18 cellular contexts compared by ENCODE assay signal in genomic region chr17:45260204-45260783, GRCh38. TPM values are rescaled to one million over a fixed set of nuclear protein-coding genes. Genes with fewer than 3 reads are reported as not detected.
A peak's percentile ranks its signal among the peaks of the same experiment; 100 is the strongest.
DNase-seq lines count a peak whose midpoint lies in the region; ATAC-seq, FAIRE-seq and TF ChIP-seq lines count a peak whose summit lies in the region.
"Had no signal": no experiment of that assay in that cellular context is flagged by ENCODE, and none has a peak within 500 bp of the region (broad histone marks: within the 10 kb centered on the region; RNA-seq: fewer than 3 reads in every experiment).

No MANE protein-coding gene starts in this region.

- intact Hi-C loops in left ventricle myocardium inferior (cut with micrococcal nuclease): no loop called here

- ATAC-seq in T-helper 17 cell: no peak
- no peak for ATAC-seq in GM18909 (IDR thresholded peaks at IDR 0.05; ENCODE audit: poor library complexity, unreplicated experiment)

- H3K27me3 ChIP-seq in left ventricle myocardium inferior (ENCODE audit: low read depth) (no peaks in the 10 kb centered on the region), skeletal muscle tissue (ENCODE audit: control insufficient read depth in 3 of 3, insufficient read depth in 3 of 3, low read length in 3 of 3) (no peaks in the 10 kb centered on the region)

- H3K36me3 Mint-ChIP-seq in T-helper 2 cell treated with Interferon-gamma antibody and Interleukin-4, amounts not matched to agents 5 μg/mL and 100 μg/mL, for 36 hours (ENCODE audit: low read depth): peaks cover 18% of the 10 kb centered on the region
- no peaks in the 10 kb centered on the region for H3K36me3 Mint-ChIP-seq in T-helper 17 cell (ENCODE audit: low read depth)

- no peak for DNase-seq in T-helper 2 cell treated with Interferon-gamma antibody and Interleukin-4, amounts not matched to agents 5 μg/mL and 100 μg/mL, for 36 hours (ENCODE audit: low spot score)
- DNase-seq in T-helper 2 cell (no peak), T-helper 17 cell (no peak), left ventricle myocardium inferior (peak; percentile 65), RCC 7860 (ENCODE audit: low spot score) (no peak), NCI-H774 (lab: John Stamatoyannopoulos, UW) (no peak)
- DNase-seq: Caco-2; GDM1; kidney; NCI-H2171 treated with DMSO at 0.1 percent for 48 hours; stimulated activated CD4-positive, alpha-beta T cell treated with anti-CD3 and anti-CD28 coated beads, Interleukin-1b, Interleukin-23, amount 100 ng/mL, for 48 hours; tibial artery had no signal

- no peaks in the 10 kb centered on the region for H3K27me3 Mint-ChIP-seq in T-helper 2 cell treated with Interferon-gamma antibody and Interleukin-4, amounts not matched to agents 5 μg/mL and 100 μg/mL, for 36 hours (ENCODE audit: low read depth)
- no peaks in the 10 kb centered on the region for H3K27me3 Mint-ChIP-seq in T-helper 17 cell

- no peak for FAIRE-seq in RCC 7860 (lab: Jason Lieb, UNC)
- FAIRE-seq: kidney, TTC549 had no signal

- no peak overlapping the region for H3K4me3 Mint-ChIP-seq in T-helper 2 cell treated with Interferon-gamma antibody and Interleukin-4, amounts not matched to agents 5 μg/mL and 100 μg/mL, for 36 hours
- H3K4me3 Mint-ChIP-seq in T-helper 17 cell: no peak overlapping the region

- H3K27ac ChIP-seq in left ventricle myocardium inferior (replicated peaks): peak overlapping the region; percentile 78
- peak overlapping the region; percentile 41 for H3K27ac ChIP-seq in skeletal muscle tissue (ENCODE audit: low read depth, low read length)
- H3K27ac ChIP-seq: tibial artery had no signal

- no peak for TF ChIP-seq CTCF in left ventricle myocardium inferior (IDR thresholded peaks at IDR 0.05; ENCODE audit: borderline replicate concordance)

- H3K9me3 ChIP-seq in T-helper 17 cell (ENCODE audit: control insufficient read depth, low read length, poor library complexity, severe bottlenecking) (no peaks in the 10 kb centered on the region), left ventricle myocardium inferior (replicated peaks) (no peaks in the 10 kb centered on the region), skeletal muscle tissue (ENCODE audit: control insufficient read depth in 3 of 3, low read length in 3 of 3) (no peaks in the 10 kb centered on the region)
- H3K9me3 ChIP-seq: Caco-2, tibial artery had no signal

- H3K36me3 ChIP-seq in left ventricle myocardium inferior (peaks cover 19% of the 10 kb centered on the region), skeletal muscle tissue (ENCODE audit: control insufficient read depth in 3 of 3, insufficient read depth in 3 of 3, low read length in 3 of 3) (peaks cover 13 to 18% (median 15%) of the 10 kb centered on the region in 3 donors)

- peaks cover 21% of the 10 kb centered on the region for H3K4me1 Mint-ChIP-seq in T-helper 2 cell treated with Interferon-gamma antibody and Interleukin-4, amounts not matched to agents 5 μg/mL and 100 μg/mL, for 36 hours (ENCODE audit: low read depth)
- peaks cover 44% of the 10 kb centered on the region for H3K4me1 Mint-ChIP-seq in T-helper 17 cell

- H3K27ac Mint-ChIP-seq in T-helper 2 cell treated with Interferon-gamma antibody and Interleukin-4, amounts not matched to agents 5 μg/mL and 100 μg/mL, for 36 hours: peak overlapping the region; percentile 16
- H3K27ac Mint-ChIP-seq in T-helper 17 cell: peak overlapping the region; percentile 87

- no peak overlapping the region for H3K9ac ChIP-seq in skeletal muscle tissue (ENCODE audit: low read depth in 1 of 3, low read length in 3 of 3)

- H3K4me1 ChIP-seq in left ventricle myocardium inferior (peaks cover 48% of the 10 kb centered on the region), skeletal muscle tissue (ENCODE audit: control insufficient read depth in 3 of 3, insufficient read depth in 3 of 3, low read length in 3 of 3) (peaks cover 34 to 52% (median 44%) of the 10 kb centered on the region in 3 donors)
- H3K4me1 ChIP-seq: Caco-2 had no signal

- H3K4me3 ChIP-seq in left ventricle myocardium inferior (no peak overlapping the region), skeletal muscle tissue (ENCODE audit: low read length in 3 of 3) (no peak overlapping the region)
- H3K4me3 ChIP-seq: tibial artery had no signal

- H3K9me3 Mint-ChIP-seq in T-helper 2 cell treated with Interferon-gamma antibody and Interleukin-4, amounts not matched to agents 5 μg/mL and 100 μg/mL, for 36 hours: no peaks in the 10 kb centered on the region

RNA-seq across cellular contexts. Expression of gene SPATA32, which starts 1.6 kb away (rescaled TPM):
- total RNA-seq in T-helper 17 cell (under 1 TPM in 1 of 2 donors, not detected in 1; 0.17 TPM), left ventricle myocardium inferior (not detected), skeletal muscle tissue (not detected)
- total RNA-seq: A172, Caco-2, cerebellum, glomerular endothelial cell, kidney had no signal

RNA-seq across cellular contexts. Expression of gene FMNL1, which starts 38.6 kb away (rescaled TPM):
- total RNA-seq in T-helper 17 cell (100 to 1,000 TPM; 509 to 550 TPM), left ventricle myocardium inferior (8.7 TPM), skeletal muscle tissue (3.1 TPM)

RNA-seq across cellular contexts. Expression of gene MAP3K14, which starts 56.5 kb away (rescaled TPM):
- total RNA-seq in T-helper 17 cell (10 to 100 TPM; 43.8 to 49.1 TPM), left ventricle myocardium inferior (14.8 TPM), skeletal muscle tissue (1.6 TPM)

Comparison
In these comparisons a context has a peak if more than half of its experiments do, and no peak if none do; other contexts are left out.
1. RNA of gene FMNL1, which starts 38.6 kb away (total RNA-seq): 509 to 550 TPM in T-helper 17 cell; 8.7 TPM in left ventricle myocardium inferior (single experiment) and 3.1 TPM in skeletal muscle tissue (single experiment); every median in the first group is over 10 times any median in the second.